Comparison of ENCODE assay signal across 10 cellular contexts in the genomic region with DNA sequence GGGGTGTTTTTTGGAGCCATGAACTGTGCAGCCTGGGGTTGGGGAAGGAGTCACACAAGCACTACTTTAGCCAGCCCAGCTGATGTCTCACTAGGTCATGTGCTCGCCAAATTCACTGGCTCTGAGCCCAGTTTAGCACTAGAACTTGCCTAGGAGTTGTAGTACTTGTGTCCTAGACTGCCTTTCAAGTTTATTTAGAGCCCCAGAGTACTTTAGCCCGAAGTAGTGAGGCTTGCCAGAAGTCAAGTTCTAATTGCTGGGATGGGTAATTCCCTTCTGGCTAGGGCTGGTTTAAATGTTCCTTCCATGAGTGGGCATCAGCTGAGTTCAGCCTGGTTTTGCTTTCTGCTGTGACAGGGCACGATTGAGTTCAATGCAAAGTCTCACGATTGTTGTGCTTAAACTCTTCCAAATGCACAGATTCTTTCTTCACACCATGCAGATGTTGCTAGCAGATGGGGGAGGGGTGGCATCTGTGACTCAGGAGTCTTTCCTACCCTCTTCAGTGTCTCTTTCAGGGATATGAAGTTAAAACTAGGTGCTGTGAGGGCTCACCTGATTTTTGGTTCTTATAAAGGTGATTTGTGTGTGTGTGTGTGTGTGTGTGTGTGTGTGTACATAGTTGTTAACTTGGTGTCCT.
DNase-seq lines count a peak whose midpoint lies in the region; ATAC-seq and TF ChIP-seq lines count a peak whose summit lies in the region.
"Had no signal": no experiment of that assay in that cellular context is flagged by ENCODE, and none has a peak within 500 bp of the region (broad histone marks: within the 10 kb centered on the region; RNA-seq: fewer than 3 reads in every experiment).

No MANE protein-coding gene starts in this region.

- DNase-seq in HCEC 1CT: peak; percentile 66
- DNase-seq in body of pancreas: peak; percentile 43 to 69 (median 62)
- DNase-seq in hepatocyte (ENCODE audit: low spot score): peak; percentile 26
- no peak for DNase-seq in Ammon's horn (ENCODE audit: low spot score)
- no peak for DNase-seq in NCI-H446 treated with DMSO at 0.1 percent for 48 hours (lab: John Stamatoyannopoulos, UW)
- DNase-seq: activated naive CD8-positive, alpha-beta T cell treated with anti-CD3 and anti-CD28 coated beads, Interleukin-2, amount 10 ng/mL, durations not matched to agents 7 days and 5 days; stimulated activated CD4-positive, alpha-beta T cell treated with anti-CD3 and anti-CD28 coated beads, Interleukin-4, amount 100 ng/mL, for 4 hours had no signal

- H4K20me1 ChIP-seq in hepatocyte (ENCODE audit: insufficient read depth, poor library complexity, severe bottlenecking): no peaks in the 10 kb centered on the region

- H3K9ac ChIP-seq in stomach smooth muscle (ENCODE audit: low read length in 2 of 2): peak overlapping the region; percentile 27 to 42

- H3K27ac ChIP-seq in body of pancreas (no peak overlapping the region), hepatocyte (peak overlapping the region; percentile 32), stomach smooth muscle (ENCODE audit: low read length) (peak overlapping the region; percentile 83)

- H3K36me3 ChIP-seq in body of pancreas (replicated peaks in 1 of 2; ENCODE audit: insufficient read depth in 1 of 2, low read depth in 2 of 2) (no peaks in the 10 kb centered on the region), hepatocyte (replicated peaks; ENCODE audit: insufficient read depth, low read depth) (no peaks in the 10 kb centered on the region), stomach smooth muscle (ENCODE audit: control insufficient read depth in 2 of 2, insufficient read depth in 2 of 2, low read length in 2 of 2) (no peaks in the 10 kb centered on the region)

- intact Hi-C loops in body of pancreas (cut with DNase I): no loop called here

- no peak overlapping the region for H3K4me2 ChIP-seq in hepatocyte

- no peak for TF ChIP-seq POLR2A in body of pancreas (IDR thresholded peaks at IDR 0.05)

- peaks cover 5% of the 10 kb centered on the region for H3K4me1 ChIP-seq in body of pancreas
- H3K4me1 ChIP-seq in hepatocyte (ENCODE audit: insufficient read depth): peaks cover 5% of the 10 kb centered on the region
- H3K4me1 ChIP-seq in stomach smooth muscle (ENCODE audit: control insufficient read depth, insufficient read depth, low read length): peaks cover 19% of the 10 kb centered on the region

- H3K9me3 ChIP-seq in body of pancreas (no peaks in the 10 kb centered on the region), hepatocyte (ENCODE audit: low read depth) (no peaks in the 10 kb centered on the region), stomach smooth muscle (ENCODE audit: control insufficient read depth in 2 of 2, low read length in 2 of 2) (no peaks in the 10 kb centered on the region)

- H3K4me3 ChIP-seq in body of pancreas: no peak overlapping the region
- H3K4me3 ChIP-seq in hepatocyte: no peak overlapping the region
- H3K4me3 ChIP-seq in stomach smooth muscle (ENCODE audit: low read length in 2 of 2): peak overlapping the region in 1 of 2 donors; percentile 49

- H3K79me2 ChIP-seq in hepatocyte: no peaks in the 10 kb centered on the region

- H3K27me3 ChIP-seq in body of pancreas: no peaks in the 10 kb centered on the region
- H3K27me3 ChIP-seq in hepatocyte: no peaks in the 10 kb centered on the region
- H3K27me3 ChIP-seq in stomach smooth muscle (ENCODE audit: control insufficient read depth in 1 of 2, insufficient read depth in 2 of 2, low read length in 2 of 2): no peaks in the 10 kb centered on the region

- TF ChIP-seq CTCF in body of pancreas (IDR thresholded peaks at IDR 0.05) (no peak), hepatocyte (IDR thresholded peaks at IDR 0.05; ENCODE audit: poor library complexity) (no peak)

- no peaks in the 10 kb centered on the region for H3K9me2 ChIP-seq in hepatocyte (replicated peaks; ENCODE audit: insufficient read depth)

- no peak overlapping the region for H2AFZ ChIP-seq in hepatocyte

- WGBS in body of pancreas, 2 donors: 36 to 39% methylated on average over 4 of the region's 4 CpGs
- 57% methylated on average over 4 of the region's 4 CpGs for WGBS in hepatocyte (ENCODE audit: low lambda C conversion rate, missing lambda C conversion rate)

- ATAC-seq in body of pancreas (peak; percentile 59), GM21381 (IDR thresholded peaks at IDR 0.05; ENCODE audit: unreplicated experiment) (no peak), HG02840 (IDR thresholded peaks at IDR 0.05; ENCODE audit: low FRiP score, unreplicated experiment) (no peak)

Comparison
In these comparisons a context has a peak if more than half of its experiments do, and no peak if none do; other contexts are left out.
1. DNase-seq: peak in HCEC 1CT (single experiment), body of pancreas (4 of 4) and hepatocyte (single experiment); none in Ammon's horn (single experiment) and NCI-H446 treated with DMSO at 0.1 percent for 48 hours (single experiment).
2. H3K27ac ChIP-seq: peak in hepatocyte (single experiment) and stomach smooth muscle (single experiment); none in body of pancreas (0 of 4).